In the genomic region with DNA sequence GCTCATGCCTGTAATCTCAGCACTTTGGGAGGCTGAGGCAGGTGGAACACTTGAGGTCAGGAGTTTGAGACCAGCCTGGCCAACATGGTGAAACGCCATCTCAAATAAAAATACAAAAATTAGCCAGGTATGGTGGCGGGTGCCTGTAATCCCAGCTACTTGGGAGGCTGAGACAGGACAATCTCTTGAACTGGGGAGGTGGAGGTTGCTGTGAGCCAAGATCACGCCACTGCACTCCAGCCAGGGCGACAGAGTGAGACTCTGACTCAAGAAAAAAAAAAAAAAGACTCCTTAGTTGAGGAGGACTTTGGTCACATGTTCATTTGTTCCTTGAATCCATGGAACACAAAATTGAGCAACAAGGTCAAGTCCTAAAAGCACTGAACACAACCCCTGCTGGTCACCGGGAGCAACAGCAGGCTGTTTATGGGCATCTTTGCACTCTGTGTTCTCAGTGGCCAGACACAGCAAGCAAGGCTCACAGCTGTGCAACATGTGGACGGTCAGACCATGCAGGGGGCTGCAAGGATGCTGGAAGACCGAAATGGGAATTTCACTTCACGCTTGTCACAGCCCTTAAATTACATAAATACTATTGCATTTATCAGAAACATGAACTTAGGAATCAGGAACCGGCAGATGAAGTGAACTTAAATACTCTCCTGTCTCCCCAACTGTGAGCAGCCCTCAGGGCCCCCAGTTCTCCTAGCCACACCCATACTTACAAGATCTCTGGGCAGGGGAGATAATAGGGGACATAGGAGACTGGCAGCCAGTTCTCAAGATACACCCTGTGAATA, we compare ENCODE assay signal across 9 cellular contexts. TPM values are rescaled to one million over a fixed set of nuclear protein-coding genes. Genes with fewer than 3 reads are reported as not detected.
DNase-seq lines count a peak whose midpoint lies in the region; ATAC-seq and TF ChIP-seq lines count a peak whose summit lies in the region.
"Had no signal": no experiment of that assay in that cellular context is flagged by ENCODE, and none has a peak within 500 bp of the region (broad histone marks: within the 10 kb centered on the region; RNA-seq: fewer than 3 reads in every experiment).

No MANE protein-coding gene starts in this region.

- H3K27ac ChIP-seq in Panc1 (ENCODE audit: low read length) (no peak overlapping the region), ascending aorta (peak overlapping the region in 1 of 2 donors; percentile 63)

- BruUV-seq in Panc1 (replicated peaks; lab: Mats Ljungman, UMichigan), result no TSS peak

- CTCF ChIA-PET in Panc1 (lab: Charles Lee), result no interaction called here

- H3K4me1 ChIP-seq in Panc1 (ENCODE audit: control insufficient read depth, insufficient read depth, low read length) (peaks cover 10% of the 10 kb centered on the region), ascending aorta (peaks cover 0 to 17% of the 10 kb centered on the region in 2 donors)

- no peaks in the 10 kb centered on the region for H3K27me3 ChIP-seq in Panc1 (ENCODE audit: control insufficient read depth, insufficient read depth, low read length)
- H3K27me3 ChIP-seq in ascending aorta, result no peaks in the 10 kb centered on the region

- intact Hi-C loops in Panc1 (cut with micrococcal nuclease; ENCODE audit: unreplicated experiment), result no loop called here
- intact Hi-C loops in ascending aorta (cut with DNase I), result no loop called here

- no peak overlapping the region for H3K4me3 ChIP-seq in Panc1 (ENCODE audit: low read depth in 2 of 2, low read length in 2 of 2)
- H3K4me3 ChIP-seq in ascending aorta, result no peak overlapping the region

- ATAC-seq in HG03521 (IDR thresholded peaks at IDR 0.05; ENCODE audit: unreplicated experiment), result peak; percentile 59
- ATAC-seq in Panc1, result peak; percentile 85
- no peak for ATAC-seq in HG03175 (IDR thresholded peaks at IDR 0.05; ENCODE audit: unreplicated experiment)

- in situ Hi-C loops in Panc1 (cut with HindIII; ENCODE audit: low pct_unique_long_range_greater_than_20kb, low sequenced_read_pairs), result no loop called here

- H3K9me3 ChIP-seq in Panc1 (ENCODE audit: control insufficient read depth, insufficient read depth, low read depth, low read length), result no peaks in the 10 kb centered on the region
- no peaks in the 10 kb centered on the region for H3K9me3 ChIP-seq in ascending aorta

- POLR2A ChIA-PET in Panc1 (lab: Charles Lee), result no interaction called here

- DNase-seq in DMS53 treated with DMSO at 0.1 percent for 48 hours (lab: John Stamatoyannopoulos, UW; ENCODE audit: unreplicated experiment), result peak; percentile 56
- no peak for DNase-seq in Panc1 (ENCODE audit: low read depth, low spot score)
- DNase-seq in ascending aorta (ENCODE audit: low spot score in 2 of 2), result peak; percentile 57 to 87
- peak; percentile 79 for DNase-seq in iPS-NIHi11 (ENCODE audit: low spot score)
- DNase-seq in stimulated activated CD4-positive, alpha-beta T cell treated with anti-CD3 and anti-CD28 coated beads, Interleukin-12 subunit alpha, Interleukin-12 subunit beta, amount 100 ng/mL, for 4 hours, result peak; percentile 35
- DNase-seq in COR-L47 (lab: John Stamatoyannopoulos, UW), result no peak

- H3K36me3 ChIP-seq in Panc1 (ENCODE audit: control insufficient read depth, insufficient read depth, low read length), result no peaks in the 10 kb centered on the region
- no peaks in the 10 kb centered on the region for H3K36me3 ChIP-seq in ascending aorta

- peak; percentile 79 for TF ChIP-seq CTCF in Panc1 (IDR thresholded peaks at IDR 0.05)
- peak; percentile 66 to 76 (median 74) for TF ChIP-seq CTCF in ascending aorta (IDR thresholded peaks at IDR 0.05)

RNA-seq across cellular contexts. Expression of gene GBGT1, which starts 2.8 kb away (rescaled TPM):
- total RNA-seq in Panc1 (2021; ENCODE audit: unreplicated experiment), result 1.8 TPM
- polyA plus RNA-seq in Panc1 (2012; ENCODE audit: insufficient read length), result 2.6 TPM
- 13.4 TPM for total RNA-seq in ascending aorta

RNA-seq across cellular contexts. Expression of gene RALGDS, which starts 39.9 kb away (rescaled TPM):
- total RNA-seq in Panc1 (2021; ENCODE audit: unreplicated experiment) (25.8 TPM), ascending aorta (53.9 TPM)
- 47.7 TPM for polyA plus RNA-seq in Panc1 (2012; ENCODE audit: insufficient read length)

RNA-seq across cellular contexts. Expression of gene OBP2B, which starts 48.1 kb away (rescaled TPM):
- total RNA-seq in Panc1 (2021; ENCODE audit: unreplicated experiment), result not detected
- polyA plus RNA-seq in Panc1 (2012; ENCODE audit: insufficient read length), result not detected
- not detected for total RNA-seq in ascending aorta
- total RNA-seq: activated CD8-positive, alpha-beta memory T cell treated with anti-CD3 and anti-CD28 coated beads for 36 hours had no signal

Comparison
In these comparisons a context has a peak if more than half of its experiments do, and no peak if none do; other contexts are left out.
1. DNase-seq: peak in DMS53 treated with DMSO at 0.1 percent for 48 hours (single experiment), ascending aorta (2 of 2), iPS-NIHi11 (single experiment) and stimulated activated CD4-positive, alpha-beta T cell treated with anti-CD3 and anti-CD28 coated beads, Interleukin-12 subunit alpha, Interleukin-12 subunit beta, amount 100 ng/mL, for 4 hours (single experiment); none in Panc1 (single experiment) and COR-L47 (single experiment).